Comparison of ENCODE assay signal across 14 cellular contexts in the genomic region with DNA sequence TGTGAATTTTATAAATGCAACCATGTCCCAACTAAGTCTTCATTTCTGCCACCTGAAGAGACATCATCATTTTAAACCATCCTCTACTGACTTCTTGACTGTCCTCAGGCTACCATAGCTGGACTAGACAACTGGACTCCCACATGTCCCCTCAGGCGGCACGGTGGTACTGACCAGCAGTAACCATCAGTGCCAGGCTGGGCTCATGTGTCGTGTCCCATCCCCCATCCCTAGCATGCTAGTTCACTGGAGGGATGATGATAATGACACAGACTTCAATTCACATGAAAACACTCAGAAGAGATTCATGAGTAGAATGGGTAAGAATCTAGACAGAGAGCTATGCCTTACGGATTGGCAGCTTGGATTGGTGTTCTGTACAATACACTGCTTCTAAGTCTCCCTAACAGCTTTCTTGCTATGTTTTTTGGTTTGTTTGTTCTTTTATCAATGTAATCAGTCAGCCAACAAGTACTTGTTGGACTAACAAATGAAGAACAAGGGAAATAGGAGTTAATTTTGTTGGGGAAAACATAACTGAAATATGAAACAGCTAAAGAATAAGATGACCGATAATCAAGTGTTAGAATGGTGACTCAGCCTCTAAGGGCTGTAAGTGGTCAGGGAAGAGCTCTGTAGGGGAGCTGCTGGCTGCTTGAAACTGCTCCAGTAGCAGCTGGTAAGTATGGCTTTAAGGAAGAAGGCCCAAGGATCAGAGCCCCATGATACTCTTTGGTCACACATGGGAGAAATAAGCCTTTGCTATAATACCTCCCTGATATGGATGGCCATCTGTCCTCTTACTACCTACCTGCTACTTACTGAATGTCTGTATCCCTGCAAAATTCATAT. TPM values are rescaled to one million over a fixed set of nuclear protein-coding genes. Genes with fewer than 3 reads are reported as not detected.
DNase-seq lines count a peak whose midpoint lies in the region; TF ChIP-seq lines count a peak whose summit lies in the region.
"Had no signal": no experiment of that assay in that cellular context is flagged by ENCODE, and none has a peak within 500 bp of the region (broad histone marks: within the 10 kb centered on the region; RNA-seq: fewer than 3 reads in every experiment).

No MANE protein-coding gene starts in this region.

- CTCF ChIA-PET in Calu3 (lab: Charles Lee): no interaction called here
- CTCF ChIA-PET in activated naive CD4-positive, alpha-beta T cell treated with anti-CD3 and anti-CD28 coated beads, Interleukin-2, amount 10 ng/mL, durations not matched to agents 7 days and 5 days (lab: Charles Lee): no interaction called here

- H3K4me1 Mint-ChIP-seq in HFFc6 (ENCODE audit: low read depth) (peaks cover 21% of the 10 kb centered on the region), Calu3 (ENCODE audit: low read depth, unreplicated experiment) (peaks cover 19% of the 10 kb centered on the region)
- H3K4me1 Mint-ChIP-seq in activated naive CD4-positive, alpha-beta T cell treated with anti-CD3 and anti-CD28 coated beads, Interleukin-2, amount 10 ng/mL, durations not matched to agents 7 days and 5 days: no peaks in the 10 kb centered on the region
- H3K4me1 Mint-ChIP-seq: natural killer cell had no signal

- peak overlapping the region; percentile 55; the same call in 1 of the 2 replicates for H3K27ac Mint-ChIP-seq in HFFc6
- no peak overlapping the region for H3K27ac Mint-ChIP-seq in Calu3 (ENCODE audit: unreplicated experiment)
- no peak overlapping the region for H3K27ac Mint-ChIP-seq in activated naive CD4-positive, alpha-beta T cell treated with anti-CD3 and anti-CD28 coated beads, Interleukin-2, amount 10 ng/mL, durations not matched to agents 7 days and 5 days
- H3K27ac Mint-ChIP-seq: natural killer cell had no signal

- no peaks in the 10 kb centered on the region for H3K27me3 ChIP-seq in layer of hippocampus (ENCODE audit: control insufficient read depth, insufficient read depth, low read length)
- H3K27me3 ChIP-seq in adrenal gland: no peaks in the 10 kb centered on the region

- H3K9me3 ChIP-seq in adrenal gland (replicated peaks in 1 of 3): no peaks in the 10 kb centered on the region

- H3K27me3 Mint-ChIP-seq in HFFc6 (ENCODE audit: insufficient read depth): no peaks in the 10 kb centered on the region; the same call in none of the 2 replicates
- no peaks in the 10 kb centered on the region for H3K27me3 Mint-ChIP-seq in Calu3 (ENCODE audit: unreplicated experiment)
- H3K27me3 Mint-ChIP-seq in activated naive CD4-positive, alpha-beta T cell treated with anti-CD3 and anti-CD28 coated beads, Interleukin-2, amount 10 ng/mL, durations not matched to agents 7 days and 5 days: no peaks in the 10 kb centered on the region

- TF ChIP-seq CTCF in HFFc6 (IDR thresholded peaks at IDR 0.05) (no peak), Calu3 (IDR thresholded peaks at IDR 0.05; ENCODE audit: unreplicated experiment) (no peak), adrenal gland (IDR thresholded peaks at IDR 0.05) (no peak)

- H3K36me3 Mint-ChIP-seq in HFFc6 (ENCODE audit: low read depth): peaks cover 10% of the 10 kb centered on the region; the same call in 1 of the 2 replicates
- H3K36me3 Mint-ChIP-seq in Calu3 (ENCODE audit: insufficient read depth, unreplicated experiment): no peaks in the 10 kb centered on the region
- H3K36me3 Mint-ChIP-seq in activated naive CD4-positive, alpha-beta T cell treated with anti-CD3 and anti-CD28 coated beads, Interleukin-2, amount 10 ng/mL, durations not matched to agents 7 days and 5 days: peaks cover 8% of the 10 kb centered on the region
- H3K36me3 Mint-ChIP-seq: natural killer cell had no signal

- H3K4me1 ChIP-seq in adrenal gland (replicated peaks in 1 of 2): no peaks in the 10 kb centered on the region
- H3K4me1 ChIP-seq: BLaER1 treated with 17β-estradiol and CSF1 and Interleukin-3, amounts not matched to agents 10 nM and 100 nM had no signal

- H3K9me3 Mint-ChIP-seq in HFFc6 (no peaks in the 10 kb centered on the region), Calu3 (ENCODE audit: low read depth, unreplicated experiment) (no peaks in the 10 kb centered on the region)
- H3K9me3 Mint-ChIP-seq in activated naive CD4-positive, alpha-beta T cell treated with anti-CD3 and anti-CD28 coated beads, Interleukin-2, amount 10 ng/mL, durations not matched to agents 7 days and 5 days: no peaks in the 10 kb centered on the region
- H3K9me3 Mint-ChIP-seq: natural killer cell had no signal

- BruUV-seq in Calu3 (replicated peaks; lab: Mats Ljungman, UMichigan): no TSS peak

- H3K36me3 ChIP-seq in adrenal gland (replicated peaks in 1 of 2): no peaks in the 10 kb centered on the region

- peak; percentile 60 for DNase-seq in AG08395 (ENCODE audit: low spot score)
- peak; percentile 21 for DNase-seq in HFFc6
- DNase-seq in astrocyte of the hippocampus (ENCODE audit: low read depth, low spot score): peak; percentile 69
- DNase-seq in Calu3: no peak
- no peak for DNase-seq in activated naive CD4-positive, alpha-beta T cell treated with anti-CD3 and anti-CD28 coated beads, Interleukin-2, amount 10 ng/mL, durations not matched to agents 7 days and 5 days
- no peak for DNase-seq in adrenal gland
- DNase-seq in activated CD4-positive, alpha-beta T cell treated with anti-CD3 and anti-CD28 coated beads, Interleukin-2, amount 50 U/mL, for 1 hour: no peak
- DNase-seq: aorta; natural killer cell; NCI-H1417; stimulated activated CD4-positive, alpha-beta T cell treated with anti-CD3 and anti-CD28 coated beads, Interleukin-12 subunit alpha, Interleukin-12 subunit beta, amount 100 ng/mL, for 4 hours had no signal

- no peak for TF ChIP-seq POLR2A in adrenal gland (IDR thresholded peaks at IDR 0.05)

- intact Hi-C loops in Calu3 (cut with micrococcal nuclease; ENCODE audit: unreplicated experiment): no loop called here
- intact Hi-C loops in adrenal gland (cut with DNase I): no loop called here

- H3K27ac ChIP-seq in layer of hippocampus (ENCODE audit: low read depth, low read length) (peak overlapping the region; percentile 60), adrenal gland (no peak overlapping the region)
- H3K27ac ChIP-seq: BLaER1 treated with 17β-estradiol and CSF1 and Interleukin-3, amounts not matched to agents 10 nM and 100 nM had no signal

- no peak overlapping the region; the same call in 1 of the 2 replicates for H3K4me3 Mint-ChIP-seq in HFFc6
- H3K4me3 Mint-ChIP-seq in Calu3 (ENCODE audit: low read depth, unreplicated experiment): no peak overlapping the region
- H3K4me3 Mint-ChIP-seq in activated naive CD4-positive, alpha-beta T cell treated with anti-CD3 and anti-CD28 coated beads, Interleukin-2, amount 10 ng/mL, durations not matched to agents 7 days and 5 days: no peak overlapping the region
- H3K4me3 Mint-ChIP-seq: natural killer cell had no signal

- no peak overlapping the region for H3K4me3 ChIP-seq in adrenal gland
- H3K4me3 ChIP-seq: BLaER1 treated with 17β-estradiol and CSF1 and Interleukin-3, amounts not matched to agents 10 nM and 100 nM had no signal

- 72 to 86% (median 77%) methylated on average over 3 to 5 of the region's 5 CpGs for WGBS in adrenal gland, 4 donors

RNA-seq across cellular contexts. Expression of a gene that starts 10.3 kb away (rescaled TPM):
- total RNA-seq in HFFc6 (2021; fragmentation: NEBNext Ultra II Directional; extraction: Animal tissue kit (Norgen Biotek cat#: 25700)): 10 to 100 TPM; 30.8 to 47.8 (median 33.6) TPM
- total RNA-seq in Calu3 (2022): 60.8 and 66.6 TPM in 2 replicates
- total RNA-seq in adrenal gland: 10 to 100 TPM; 20.7 to 75.7 (median 26.4) TPM
- 10 to 100 TPM in 1 of 3 donors, 1 to 10 TPM in 2; 4.3 to 33.3 (median 7.2) TPM for polyA plus RNA-seq in adrenal gland

RNA-seq across cellular contexts. Expression of a gene that starts 53.6 kb away (rescaled TPM):
- total RNA-seq in HFFc6 (2021; fragmentation: NEBNext Ultra II Directional; extraction: Animal tissue kit (Norgen Biotek cat#: 25700)): not detected
- total RNA-seq in Calu3 (2022) (not detected in 2 replicates), adrenal gland (10 to 100 TPM in 7 of 8 donors, 1 to 10 TPM in 1; 6.3 to 27.8 (median 18.5) TPM)
- 10 to 100 TPM in 1 of 3 donors, 1 to 10 TPM in 2; 4.9 to 14.3 (median 5.9) TPM for polyA plus RNA-seq in adrenal gland
- total RNA-seq: endothelial cell of umbilical vein had no signal
- polyA plus RNA-seq: endothelial cell of umbilical vein had no signal

Comparison
In these comparisons a context has a peak if more than half of its experiments do, and no peak if none do; other contexts are left out.
1. DNase-seq: peak in AG08395 (single experiment), HFFc6 (single experiment) and astrocyte of the hippocampus (single experiment); none in Calu3 (single experiment), activated naive CD4-positive, alpha-beta T cell treated with anti-CD3 and anti-CD28 coated beads, Interleukin-2, amount 10 ng/mL, durations not matched to agents 7 days and 5 days (single experiment), adrenal gland (0 of 7) and activated CD4-positive, alpha-beta T cell treated with anti-CD3 and anti-CD28 coated beads, Interleukin-2, amount 50 U/mL, for 1 hour (single experiment).